In genomic region chr12:122951406-122951805, GRCh38 we compare ENCODE assay signal across 17 cellular contexts. TPM values are rescaled to one million over a fixed set of nuclear protein-coding genes. Genes with fewer than 3 reads are reported as not detected.
DNase-seq lines count a peak whose midpoint lies in the region; ATAC-seq and TF ChIP-seq lines count a peak whose summit lies in the region.
"Had no signal": no experiment of that assay in that cellular context is flagged by ENCODE, and none has a peak within 500 bp of the region (broad histone marks: within the 10 kb centered on the region; RNA-seq: fewer than 3 reads in every experiment).

No MANE protein-coding gene starts in this region.

- intact Hi-C loops in activated naive CD4-positive, alpha-beta T cell treated with anti-CD3 and anti-CD28 coated beads for 36 hours (cut with micrococcal nuclease) = no loop called here

- CTCF ChIA-PET in activated naive CD4-positive, alpha-beta T cell treated with anti-CD3 and anti-CD28 coated beads, Interleukin-2, amount 10 ng/mL, durations not matched to agents 7 days and 5 days (lab: Charles Lee) = interaction anchor here (1.3 to 9.5 kb wide), 5 partner anchors 70 to 157 kb away, joined by 3 to 106 read pairs (median 35); no protein-coding TSS in a partner anchor
- CTCF ChIA-PET in activated naive CD4-positive, alpha-beta T cell treated with anti-CD3 and anti-CD28 coated beads for 36 hours (lab: Charles Lee) = interaction anchor here (1.1 to 15.0 kb wide), 5 partner anchors 70 to 158 kb away, joined by 4 to 185 read pairs (median 5); no protein-coding TSS in a partner anchor

- peaks cover 56% of the 10 kb centered on the region for H3K4me1 ChIP-seq in SJSA1 (replicated peaks)

- DNase-seq in activated naive CD4-positive, alpha-beta T cell treated with anti-CD3 and anti-CD28 coated beads, Interleukin-2, amount 10 ng/mL, durations not matched to agents 7 days and 5 days = no peak
- no peak for DNase-seq in activated naive CD4-positive, alpha-beta T cell treated with anti-CD3 and anti-CD28 coated beads for 36 hours
- DNase-seq in SJSA1 (ENCODE audit: low read depth in 1 of 2, low spot score in 2 of 2) = peak in 1 of 2 experiments; percentile 64
- DNase-seq in fibroblast of peridontal ligament (ENCODE audit: extremely low read depth) = peak; percentile 45
- no peak for DNase-seq in stimulated activated naive B cell treated with anti-CD40 and anti-IgM and Interleukin-4, amounts not matched to agents 10 μg/mL and 1 μg/mL and 100 μg/mL, for 72 hours
- no peak for DNase-seq in AG08395 (ENCODE audit: low spot score)
- DNase-seq in omental fat pad (ENCODE audit: low spot score) = no peak
- DNase-seq: activated B cell treated with CpG ODN at 0.5 μM for 24 hours; activated T-cell treated with anti-CD3 and anti-CD28 coated beads, Interleukin-2, amount 50 U/mL, for 1 hour; aorta; DND-41; naive B cell; NCI-H1092 treated with DMSO at 0.1 percent for 48 hours; NCI-H446; Right ventricle myocardium superior; upper lobe of right lung had no signal

- no peak overlapping the region for H3K4me3 Mint-ChIP-seq in activated naive CD4-positive, alpha-beta T cell treated with anti-CD3 and anti-CD28 coated beads, Interleukin-2, amount 10 ng/mL, durations not matched to agents 7 days and 5 days
- H3K4me3 Mint-ChIP-seq in activated naive CD4-positive, alpha-beta T cell treated with anti-CD3 and anti-CD28 coated beads for 36 hours = no peak overlapping the region
- no peak overlapping the region for H3K4me3 Mint-ChIP-seq in stimulated activated naive B cell treated with anti-CD40 and anti-IgM and Interleukin-4, amounts not matched to agents 10 μg/mL and 1 μg/mL and 100 μg/mL, for 72 hours
- H3K4me3 Mint-ChIP-seq: activated B cell treated with CpG ODN at 0.5 μM for 24 hours, naive B cell had no signal

- peaks cover 3% of the 10 kb centered on the region for H3K36me3 Mint-ChIP-seq in activated naive CD4-positive, alpha-beta T cell treated with anti-CD3 and anti-CD28 coated beads, Interleukin-2, amount 10 ng/mL, durations not matched to agents 7 days and 5 days
- H3K36me3 Mint-ChIP-seq in activated naive CD4-positive, alpha-beta T cell treated with anti-CD3 and anti-CD28 coated beads for 36 hours (ENCODE audit: low read depth) = no peaks in the 10 kb centered on the region
- peaks cover 0 to 3% of the 10 kb centered on the region in 2 donors for H3K36me3 Mint-ChIP-seq in stimulated activated naive B cell treated with anti-CD40 and anti-IgM and Interleukin-4, amounts not matched to agents 10 μg/mL and 1 μg/mL and 100 μg/mL, for 72 hours
- H3K36me3 Mint-ChIP-seq: naive B cell had no signal

- H3K27me3 Mint-ChIP-seq in activated naive CD4-positive, alpha-beta T cell treated with anti-CD3 and anti-CD28 coated beads, Interleukin-2, amount 10 ng/mL, durations not matched to agents 7 days and 5 days = no peaks in the 10 kb centered on the region
- no peaks in the 10 kb centered on the region for H3K27me3 Mint-ChIP-seq in activated naive CD4-positive, alpha-beta T cell treated with anti-CD3 and anti-CD28 coated beads for 36 hours (ENCODE audit: low read depth)
- no peaks in the 10 kb centered on the region for H3K27me3 Mint-ChIP-seq in stimulated activated naive B cell treated with anti-CD40 and anti-IgM and Interleukin-4, amounts not matched to agents 10 μg/mL and 1 μg/mL and 100 μg/mL, for 72 hours
- H3K27me3 Mint-ChIP-seq: activated B cell treated with CpG ODN at 0.5 μM for 24 hours, naive B cell had no signal

- H3K36me3 ChIP-seq in SJSA1 = peaks cover 23% of the 10 kb centered on the region
- H3K36me3 ChIP-seq: upper lobe of right lung had no signal

- H3K9me3 Mint-ChIP-seq in activated naive CD4-positive, alpha-beta T cell treated with anti-CD3 and anti-CD28 coated beads, Interleukin-2, amount 10 ng/mL, durations not matched to agents 7 days and 5 days = no peaks in the 10 kb centered on the region
- no peaks in the 10 kb centered on the region for H3K9me3 Mint-ChIP-seq in activated naive CD4-positive, alpha-beta T cell treated with anti-CD3 and anti-CD28 coated beads for 36 hours
- H3K9me3 Mint-ChIP-seq in stimulated activated naive B cell treated with anti-CD40 and anti-IgM and Interleukin-4, amounts not matched to agents 10 μg/mL and 1 μg/mL and 100 μg/mL, for 72 hours = no peaks in the 10 kb centered on the region
- H3K9me3 Mint-ChIP-seq: activated B cell treated with CpG ODN at 0.5 μM for 24 hours, naive B cell had no signal

- no peaks in the 10 kb centered on the region for H3K9me3 ChIP-seq in SJSA1 (replicated peaks)
- H3K9me3 ChIP-seq: upper lobe of right lung had no signal

- no peak overlapping the region for H3K4me3 ChIP-seq in SJSA1
- H3K4me3 ChIP-seq: upper lobe of right lung had no signal

- H3K27ac Mint-ChIP-seq in activated naive CD4-positive, alpha-beta T cell treated with anti-CD3 and anti-CD28 coated beads, Interleukin-2, amount 10 ng/mL, durations not matched to agents 7 days and 5 days = peak overlapping the region; percentile 5
- no peak overlapping the region for H3K27ac Mint-ChIP-seq in activated naive CD4-positive, alpha-beta T cell treated with anti-CD3 and anti-CD28 coated beads for 36 hours
- H3K27ac Mint-ChIP-seq in stimulated activated naive B cell treated with anti-CD40 and anti-IgM and Interleukin-4, amounts not matched to agents 10 μg/mL and 1 μg/mL and 100 μg/mL, for 72 hours = peak overlapping the region; percentile 9

- H3K27me3 ChIP-seq in SJSA1 (replicated peaks) = no peaks in the 10 kb centered on the region
- H3K27me3 ChIP-seq: upper lobe of right lung had no signal

- no peak for ATAC-seq in stimulated activated naive B cell treated with anti-CD40 and anti-IgM and Interleukin-4, amounts not matched to agents 10 μg/mL and 1 μg/mL and 100 μg/mL, for 72 hours (replicated peaks)
- ATAC-seq in HG03135 (IDR thresholded peaks at IDR 0.05; ENCODE audit: unreplicated experiment) = no peak
- no peak for ATAC-seq in omental fat pad (ENCODE audit: low FRiP score)

- H3K27ac ChIP-seq in SJSA1 = 0 out of 2 replicates have a peak overlapping the region, but pooled peaks have one; percentile 35
- H3K27ac ChIP-seq: upper lobe of right lung had no signal

- no peak for TF ChIP-seq CTCF in omental fat pad (IDR thresholded peaks at IDR 0.05)

- peaks cover 21% of the 10 kb centered on the region for H3K4me1 Mint-ChIP-seq in activated naive CD4-positive, alpha-beta T cell treated with anti-CD3 and anti-CD28 coated beads, Interleukin-2, amount 10 ng/mL, durations not matched to agents 7 days and 5 days
- H3K4me1 Mint-ChIP-seq in activated naive CD4-positive, alpha-beta T cell treated with anti-CD3 and anti-CD28 coated beads for 36 hours (ENCODE audit: low read depth) = peaks cover 15% of the 10 kb centered on the region
- peaks cover 25 to 40% of the 10 kb centered on the region in 2 donors for H3K4me1 Mint-ChIP-seq in stimulated activated naive B cell treated with anti-CD40 and anti-IgM and Interleukin-4, amounts not matched to agents 10 μg/mL and 1 μg/mL and 100 μg/mL, for 72 hours

RNA-seq across cellular contexts. Expression of gene ABCB9, which starts 14.9 kb away (rescaled TPM):
- total RNA-seq in activated naive CD4-positive, alpha-beta T cell treated with anti-CD3 and anti-CD28 coated beads for 36 hours = 1 to 10 TPM; 5.1 to 5.9 TPM
- total RNA-seq in SJSA1 (2014; rRNA removed; shearing (Covaris generic)) = 11.0 and 11.5 TPM in 2 replicates
- 1 to 10 TPM; 1.3 to 4.7 (median 2.7) TPM for total RNA-seq in omental fat pad

RNA-seq across cellular contexts. Expression of gene OGFOD2, which starts 23.6 kb away (rescaled TPM):
- total RNA-seq in activated naive CD4-positive, alpha-beta T cell treated with anti-CD3 and anti-CD28 coated beads for 36 hours = 10 to 100 TPM; 26.8 to 27.7 TPM
- 16.3 and 23.4 TPM in 2 replicates for total RNA-seq in SJSA1 (2014; rRNA removed; shearing (Covaris generic))
- 10 to 100 TPM in 1 of 4 donors, 1 to 10 TPM in 3; 3.1 to 13.9 (median 6.2) TPM for total RNA-seq in omental fat pad

RNA-seq across cellular contexts. Expression of gene ARL6IP4, which starts 29.1 kb away (rescaled TPM):
- 100 to 1,000 TPM; 159 to 177 TPM for total RNA-seq in activated naive CD4-positive, alpha-beta T cell treated with anti-CD3 and anti-CD28 coated beads for 36 hours
- 263 and 326 TPM in 2 replicates for total RNA-seq in SJSA1 (2014; rRNA removed; shearing (Covaris generic))
- total RNA-seq in omental fat pad = 100 to 1,000 TPM; 146 to 241 (median 189) TPM

RNA-seq across cellular contexts. Expression of gene VPS37B, which starts 55.5 kb away (rescaled TPM):
- total RNA-seq in activated naive CD4-positive, alpha-beta T cell treated with anti-CD3 and anti-CD28 coated beads for 36 hours = 10 to 100 TPM; 15.6 TPM
- total RNA-seq in SJSA1 (2014; rRNA removed; shearing (Covaris generic)) = 11.9 and 31.5 TPM in 2 replicates
- 10 to 100 TPM; 20.7 to 45.0 (median 35.2) TPM for total RNA-seq in omental fat pad
